In genomic region chr2:234024304-234024703, GRCh38 we compare ENCODE assay signal across 33 cellular contexts. TPM values are rescaled to one million over a fixed set of nuclear protein-coding genes. Genes with fewer than 3 reads are reported as not detected.
"Had no signal": no experiment of that assay in that cellular context is flagged by ENCODE, and none has a peak within 500 bp of the region (broad histone marks: within the 10 kb centered on the region; RNA-seq: fewer than 3 reads in every experiment).

No MANE protein-coding gene starts in this region.

- H3K4me3 Mint-ChIP-seq: activated CD4-positive, alpha-beta T cell treated with anti-CD3 and anti-CD28 coated beads for 36 hours; activated CD8-positive, alpha-beta T cell treated with anti-CD3 and anti-CD28 coated beads for 36 hours; activated naive CD8-positive, alpha-beta T cell; activated T-cell treated with anti-CD3 and anti-CD28 coated beads, Interleukin-2, amount 50 U/mL, for 4 hours; central memory CD8-positive, alpha-beta T cell; dendritic cell treated with granulocyte-macrophage colony-stimulating factor and Interleukin-4, amounts not matched to agents 40 ng/mL and 50 ng/mL, for 4 days had no signal

- DNase-seq: activated CD4-positive, alpha-beta T cell treated with anti-CD3 and anti-CD28 coated beads for 36 hours; activated CD4-positive, alpha-beta T cell treated with anti-CD3 and anti-CD28 coated beads, Interleukin-2, amount 50 U/mL, for 1 hour; activated CD4-positive, alpha-beta T cell treated with anti-CD3 and anti-CD28 coated beads, Interleukin-2, amount 50 U/mL, for 48 hours; activated CD4-positive, CD25-positive, alpha-beta regulatory T cell; activated CD4-positive, CD25-positive, alpha-beta regulatory T cell treated with anti-CD3 and anti-CD28 coated beads, Interleukin-2, amount 50 U/mL, for 72 hours; activated CD8-positive, alpha-beta memory T cell treated with anti-CD3 and anti-CD28 coated beads for 24 hours; activated CD8-positive, alpha-beta T cell treated with anti-CD3 and anti-CD28 coated beads for 36 hours; activated effector memory CD4-positive, alpha-beta T cell treated with anti-CD3 and anti-CD28 coated beads, Interleukin-2, amount 50 U/mL, for 16 hours; activated naive CD4-positive, alpha-beta T cell treated with anti-CD3 and anti-CD28 coated beads, Interleukin-2, amount 50 U/mL, for 16 hours; activated T-cell treated with anti-CD3 and anti-CD28 coated beads, Interleukin-2, amount 50 U/mL, for 4 hours; amniotic stem cell; anterior cingulate cortex; brain microvascular endothelial cell; dorsolateral prefrontal cortex; effector memory CD4-positive, alpha-beta T cell; erythroblast; gastrocnemius medialis; glutamatergic neuron; T-helper 2 cell had no signal

- H3K27ac Mint-ChIP-seq: activated CD4-positive, alpha-beta T cell treated with anti-CD3 and anti-CD28 coated beads for 36 hours; activated CD8-positive, alpha-beta T cell treated with anti-CD3 and anti-CD28 coated beads for 36 hours; activated naive CD8-positive, alpha-beta T cell; activated T-helper 2 cell treated with anti-CD3 and anti-CD28 coated beads, Interferon-gamma antibody, Interleukin-2, Interleukin-4, amounts not matched to agents 10 μg/mL and 5 μg/mL and 100 μg/mL, durations not matched to agents 14 hours and 24 hours and 36 hours; dendritic cell treated with granulocyte-macrophage colony-stimulating factor and Interleukin-4, amounts not matched to agents 40 ng/mL and 50 ng/mL, for 4 days had no signal

- H3K4me1 ChIP-seq: gastrocnemius medialis, heart left ventricle had no signal

- H3K36me3 Mint-ChIP-seq: activated naive CD8-positive, alpha-beta T cell had no signal

- H3K36me3 ChIP-seq: brain microvascular endothelial cell, esophagus muscularis mucosa, gastrocnemius medialis, heart left ventricle had no signal

- ATAC-seq: activated CD4-positive, alpha-beta T cell treated with anti-CD3 and anti-CD28 coated beads for 36 hours; activated CD8-positive, alpha-beta T cell treated with anti-CD3 and anti-CD28 coated beads for 36 hours; activated T-cell treated with anti-CD3 and anti-CD28 coated beads, Interleukin-2, amount 50 U/mL, for 4 hours; foreskin keratinocyte; gastrocnemius medialis; heart left ventricle had no signal

- H3K9me3 ChIP-seq: esophagus muscularis mucosa, gastrocnemius medialis had no signal

- H3K27ac ChIP-seq: brain microvascular endothelial cell, coronary artery, dorsolateral prefrontal cortex, esophagus muscularis mucosa, foreskin keratinocyte, gastrocnemius medialis, heart left ventricle had no signal

- H3K4me3 ChIP-seq: coronary artery, esophagus muscularis mucosa, gastrocnemius medialis, heart left ventricle had no signal

- H3K27me3 ChIP-seq: brain microvascular endothelial cell, foreskin keratinocyte had no signal

- H3K27me3 Mint-ChIP-seq: activated CD8-positive, alpha-beta T cell treated with anti-CD3 and anti-CD28 coated beads for 36 hours; activated naive CD8-positive, alpha-beta T cell; central memory CD8-positive, alpha-beta T cell had no signal

RNA-seq across cellular contexts. Expression of gene SPP2, which starts 26.2 kb away (rescaled TPM):
- total RNA-seq: activated CD4-positive, alpha-beta T cell treated with anti-CD3 and anti-CD28 coated beads for 36 hours; activated CD8-positive, alpha-beta T cell treated with anti-CD3 and anti-CD28 coated beads for 36 hours; activated T-cell treated with anti-CD3 and anti-CD28 coated beads, Interleukin-2, amount 50 U/mL, for 4 hours; activated T-helper 2 cell treated with anti-CD3 and anti-CD28 coated beads, Interferon-gamma antibody, Interleukin-2, Interleukin-4, amounts not matched to agents 10 μg/mL and 5 μg/mL and 100 μg/mL, durations not matched to agents 14 hours and 24 hours and 36 hours; astrocyte; bronchial epithelial cell; cardiac septum; cerebellum; esophagus muscularis mucosa; foreskin keratinocyte; heart left ventricle; T-helper 1 cell treated with Interleukin-12 subunit alpha and Interleukin-12 subunit beta and Interleukin-4 antibody, amounts not matched to agents 30 ng/mL and 1 ng/mL, for 36 hours had no signal
- polyA plus RNA-seq: adipose tissue, foreskin keratinocyte, heart left ventricle had no signal
